2 cellular contexts compared by ENCODE assay signal in genomic region chr12:101854747-101855146, GRCh38.
TF ChIP-seq lines count a peak whose summit lies in the region.

No MANE protein-coding gene starts in this region.

TF ChIP-seq in SK-N-SH, 30 proteins besides CTCF, POLR2A, EP300 and RAD21 (continued from another document):
- TF ChIP-seq REST (IDR thresholded peaks at IDR 0.05; ENCODE audit: low read depth, low read length): no peak

TF ChIP-seq in SK-N-SH treated with all-trans-retinoic acid at 6 μM for 48 hours, 23 proteins besides CTCF, POLR2A, EP300 and RAD21 (continued from another document):
- no peak for TF ChIP-seq TSHZ2 (CRISPR knock-in tag; IDR thresholded peaks at IDR 0.05)
